In genomic region chr7:71710442-71710841, GRCh38 we compare ENCODE assay signal across 34 cellular contexts.
"Had no signal": no experiment of that assay in that cellular context is flagged by ENCODE, and none has a peak within 500 bp of the region (broad histone marks: within the 10 kb centered on the region; RNA-seq: fewer than 3 reads in every experiment).

No MANE protein-coding gene starts in this region.

- H3K4me1 ChIP-seq: Peyer's patch, SJSA1 had no signal

- H3K4me3 Mint-ChIP-seq: activated CD4-positive, alpha-beta memory T cell treated with anti-CD3 and anti-CD28 coated beads for 36 hours; activated CD8-positive, alpha-beta memory T cell treated with anti-CD3 and anti-CD28 coated beads, Interleukin-2, amount 10 ng/mL, durations not matched to agents 7 days and 5 days; activated naive CD4-positive, alpha-beta T cell treated with anti-CD3 and anti-CD28 coated beads, Interleukin-2, amount 10 ng/mL, durations not matched to agents 7 days and 5 days; activated naive CD8-positive, alpha-beta T cell; activated naive CD8-positive, alpha-beta T cell treated with anti-CD3 and anti-CD28 coated beads, Interleukin-2, amount 50 U/mL, for 24 hours; T-helper 1 cell treated with Interleukin-12 subunit alpha and Interleukin-12 subunit beta and Interleukin-4 antibody, amounts not matched to agents 30 μg/mL and 1 μg/mL, for 36 hours; T-helper 2 cell treated with Interferon-gamma antibody and Interleukin-4, amounts not matched to agents 5 μg/mL and 100 μg/mL, for 36 hours had no signal

- H3K36me3 ChIP-seq: brain microvascular endothelial cell, Peyer's patch, SJSA1 had no signal

- H3K9ac ChIP-seq: SK-N-SH had no signal

- H3K4me1 Mint-ChIP-seq: activated CD8-positive, alpha-beta memory T cell treated with anti-CD3 and anti-CD28 coated beads, Interleukin-2, amount 10 ng/mL, durations not matched to agents 7 days and 5 days; activated naive CD4-positive, alpha-beta T cell treated with anti-CD3 and anti-CD28 coated beads, Interleukin-2, amount 10 ng/mL, durations not matched to agents 7 days and 5 days; activated naive CD8-positive, alpha-beta T cell treated with anti-CD3 and anti-CD28 coated beads, Interleukin-2, amount 50 U/mL, for 24 hours had no signal

- H3K27me3 ChIP-seq: brain microvascular endothelial cell, Peyer's patch, SJSA1 had no signal

- H3K9me3 ChIP-seq: Peyer's patch, SK-N-SH had no signal

- ATAC-seq: activated CD8-positive, alpha-beta memory T cell treated with anti-CD3 and anti-CD28 coated beads, Interleukin-2, amount 10 ng/mL, durations not matched to agents 7 days and 5 days; activated naive CD8-positive, alpha-beta T cell treated with anti-CD3 and anti-CD28 coated beads, Interleukin-2, amount 50 U/mL, for 24 hours; PC-3 had no signal

- H3K4me3 ChIP-seq: Peyer's patch, SJSA1 had no signal

- H3K27me3 Mint-ChIP-seq: activated CD8-positive, alpha-beta memory T cell treated with anti-CD3 and anti-CD28 coated beads, Interleukin-2, amount 10 ng/mL, durations not matched to agents 7 days and 5 days; activated naive CD4-positive, alpha-beta T cell treated with anti-CD3 and anti-CD28 coated beads, Interleukin-2, amount 10 ng/mL, durations not matched to agents 7 days and 5 days; activated naive CD8-positive, alpha-beta T cell had no signal

- FAIRE-seq: TTC549 had no signal

- H3K27ac ChIP-seq: brain microvascular endothelial cell, Peyer's patch, SJSA1 had no signal

- H3K36me3 Mint-ChIP-seq: activated CD4-positive, alpha-beta memory T cell treated with anti-CD3 and anti-CD28 coated beads for 36 hours; activated CD8-positive, alpha-beta memory T cell treated with anti-CD3 and anti-CD28 coated beads, Interleukin-2, amount 10 ng/mL, durations not matched to agents 7 days and 5 days; activated naive CD4-positive, alpha-beta T cell treated with anti-CD3 and anti-CD28 coated beads, Interleukin-2, amount 10 ng/mL, durations not matched to agents 7 days and 5 days; activated naive CD8-positive, alpha-beta T cell had no signal

- H3K4me2 ChIP-seq: SK-N-SH had no signal

- DNase-seq: activated CD4-positive, alpha-beta memory T cell treated with anti-CD3 and anti-CD28 coated beads for 36 hours; activated CD4-positive, alpha-beta T cell treated with anti-CD3 and anti-CD28 coated beads, Interleukin-2, amount 50 U/mL, for 1 hour; activated CD8-positive, alpha-beta memory T cell treated with anti-CD3 and anti-CD28 coated beads for 24 hours; activated CD8-positive, alpha-beta memory T cell treated with anti-CD3 and anti-CD28 coated beads, Interleukin-2, amount 10 ng/mL, durations not matched to agents 7 days and 5 days; activated CD8-positive, alpha-beta memory T cell treated with anti-CD3 and anti-CD28 coated beads, Interleukin-2, amount 50 U/mL, for 48 hours; activated effector memory CD4-positive, alpha-beta T cell treated with Interleukin-2 at 50 U/mL for 16 hours; activated naive CD4-positive, alpha-beta T cell treated with anti-CD3 and anti-CD28 coated beads, Interleukin-2, amount 10 ng/mL, durations not matched to agents 7 days and 5 days; activated naive CD8-positive, alpha-beta T cell treated with anti-CD3 and anti-CD28 coated beads, Interleukin-2, amount 50 U/mL, for 24 hours; activated T-cell treated with anti-CD3 and anti-CD28 coated beads, Interleukin-2, amount 50 U/mL, for 48 hours; anterior cingulate cortex; brain microvascular endothelial cell; central memory CD4-positive, alpha-beta T cell; Kasumi-1; KG1; MM.1S; MV-4-11; NCI-H1092; NCI-H1436 treated with DMSO at 0.1 percent for 48 hours; NCI-H1930; NCI-H2081 treated with DMSO at 0.1 percent for 48 hours; NCI-H510A; NCI-H526; NCI-H748 treated with DMSO at 0.1 percent for 48 hours; NK-92 treated with Interleukin-12 subunit alpha and Interleukin-12 subunit beta, amount 100 ng/mL, for 24 hours; PC-3; Peyer's patch; RPMI8226; SHP77 treated with DMSO at 0.1 percent for 48 hours; SK-N-SH had no signal

- H3K27ac Mint-ChIP-seq: activated CD4-positive, alpha-beta memory T cell treated with anti-CD3 and anti-CD28 coated beads for 36 hours; activated CD8-positive, alpha-beta memory T cell treated with anti-CD3 and anti-CD28 coated beads, Interleukin-2, amount 10 ng/mL, durations not matched to agents 7 days and 5 days; activated naive CD4-positive, alpha-beta T cell treated with anti-CD3 and anti-CD28 coated beads, Interleukin-2, amount 10 ng/mL, durations not matched to agents 7 days and 5 days; activated naive CD8-positive, alpha-beta T cell; activated naive CD8-positive, alpha-beta T cell treated with anti-CD3 and anti-CD28 coated beads, Interleukin-2, amount 50 U/mL, for 24 hours; T-helper 1 cell treated with Interleukin-12 subunit alpha and Interleukin-12 subunit beta and Interleukin-4 antibody, amounts not matched to agents 30 μg/mL and 1 μg/mL, for 36 hours; T-helper 2 cell treated with Interferon-gamma antibody and Interleukin-4, amounts not matched to agents 5 μg/mL and 100 μg/mL, for 36 hours had no signal
